In genomic region chr15:67103869-67104268, GRCh38 we compare ENCODE assay signal across 11 cellular contexts. TPM values are rescaled to one million over a fixed set of nuclear protein-coding genes. Genes with fewer than 3 reads are reported as not detected.
DNase-seq lines count a peak whose midpoint lies in the region; ATAC-seq and TF ChIP-seq lines count a peak whose summit lies in the region.
"Had no signal": no experiment of that assay in that cellular context is flagged by ENCODE, and none has a peak within 500 bp of the region (broad histone marks: within the 10 kb centered on the region; RNA-seq: fewer than 3 reads in every experiment).

No MANE protein-coding gene starts in this region.

- H3K9me3 ChIP-seq in heart left ventricle = no peaks in the 10 kb centered on the region
- H3K9me3 ChIP-seq in esophagus squamous epithelium = no peaks in the 10 kb centered on the region
- H3K9me3 ChIP-seq in thymus (ENCODE audit: control insufficient read depth) = no peaks in the 10 kb centered on the region
- H3K9me3 ChIP-seq in lower lobe of right lung = no peaks in the 10 kb centered on the region
- H3K9me3 ChIP-seq in Caco-2 = no peaks in the 10 kb centered on the region

- CTCF ChIA-PET in Caco-2 (lab: Charles Lee) = interaction anchor here (0.6 kb wide), 1 partner anchor 229 kb away, joined by 3 read pairs; no protein-coding TSS in a partner anchor

- ATAC-seq in heart left ventricle = no peak
- no peak for ATAC-seq in lower lobe of right lung

- intact Hi-C loops in heart left ventricle (cut with DNase I) = loop anchor here in 1 of 10 donors (5.0 kb wide), 1 partner anchor 43 kb away; no protein-coding TSS in a partner anchor
- intact Hi-C loops in cardiac septum (cut with DNase I) = no loop called here
- intact Hi-C loops in esophagus squamous epithelium (cut with DNase I) = no loop called here
- intact Hi-C loops in lower lobe of right lung (cut with DNase I) = no loop called here
- intact Hi-C loops in Caco-2 (cut with micrococcal nuclease; ENCODE audit: unreplicated experiment) = no loop called here
- intact Hi-C loops in lower leg skin (cut with DNase I; ENCODE audit: low total_unique reads) = loop anchor here (10.0 kb wide), 1 partner anchor 1049 kb away; no protein-coding TSS in a partner anchor

- no peaks in the 10 kb centered on the region for H3K27me3 Mint-ChIP-seq in T-helper 1 cell treated with Interleukin-12 subunit alpha and Interleukin-12 subunit beta and Interleukin-4 antibody, amounts not matched to agents 30 μg/mL and 1 μg/mL, for 36 hours (ENCODE audit: low read depth)
- no peaks in the 10 kb centered on the region for H3K27me3 Mint-ChIP-seq in Caco-2 (ENCODE audit: insufficient read depth, unreplicated experiment)

- no peaks in the 10 kb centered on the region for H3K36me3 ChIP-seq in heart left ventricle
- H3K36me3 ChIP-seq in esophagus squamous epithelium = no peaks in the 10 kb centered on the region
- no peaks in the 10 kb centered on the region for H3K36me3 ChIP-seq in thymus (ENCODE audit: control insufficient read depth, insufficient read depth)
- H3K36me3 ChIP-seq in lower lobe of right lung = no peaks in the 10 kb centered on the region
- no peaks in the 10 kb centered on the region for H3K36me3 ChIP-seq in Caco-2 (ENCODE audit: control insufficient read depth, insufficient read depth, low read length)

- DNase-seq in heart left ventricle (no peak), cardiac septum (ENCODE audit: low spot score) (no peak), esophagus squamous epithelium (lab: John Stamatoyannopoulos, UW) (no peak), lower lobe of right lung (no peak), Caco-2 (no peak), lower leg skin (ENCODE audit: low spot score in 2 of 2) (no peak)
- DNase-seq: NCI-H774, retina had no signal

- no TSS peak for BruUV-seq in Caco-2 (replicated peaks; lab: Mats Ljungman, UMichigan)

- no peak overlapping the region for H3K4me3 ChIP-seq in heart left ventricle
- no peak overlapping the region for H3K4me3 ChIP-seq in esophagus squamous epithelium
- peak overlapping the region; percentile 5 for H3K4me3 ChIP-seq in thymus (ENCODE audit: low read length)
- no peak overlapping the region for H3K4me3 ChIP-seq in lower lobe of right lung
- H3K4me3 ChIP-seq in Caco-2 (ENCODE audit: low read depth, low read length) = no peak overlapping the region
- no peak overlapping the region for H3K4me3 ChIP-seq in lower leg skin (ENCODE audit: low read depth, poor library complexity, severe bottlenecking)
- H3K4me3 ChIP-seq: lung had no signal

- H3K27me3 ChIP-seq in heart left ventricle = no peaks in the 10 kb centered on the region
- H3K27me3 ChIP-seq in esophagus squamous epithelium = no peaks in the 10 kb centered on the region
- H3K27me3 ChIP-seq in thymus (ENCODE audit: control insufficient read depth, insufficient read depth) = no peaks in the 10 kb centered on the region
- H3K27me3 ChIP-seq in lower lobe of right lung (ENCODE audit: low read depth) = no peaks in the 10 kb centered on the region
- H3K27me3 ChIP-seq in Caco-2 (replicated peaks; ENCODE audit: control insufficient read depth, insufficient read depth, low read length) = no peaks in the 10 kb centered on the region

- TF ChIP-seq CTCF in heart left ventricle (IDR thresholded peaks at IDR 0.05) (no peak), esophagus squamous epithelium (IDR thresholded peaks at IDR 0.05) (no peak), lower lobe of right lung (IDR thresholded peaks at IDR 0.05) (no peak), Caco-2 (IDR thresholded peaks at IDR 0.05; ENCODE audit: insufficient read depth in 1 of 2, low read depth in 1 of 2, low read length in 1 of 2, severe bottlenecking in 1 of 2, unreplicated experiment in 1 of 2) (no peak), lower leg skin (IDR thresholded peaks at IDR 0.05) (no peak)

- TF ChIP-seq POLR2A in heart left ventricle (IDR thresholded peaks at IDR 0.05) (no peak), esophagus squamous epithelium (IDR thresholded peaks at IDR 0.05) (no peak), lower leg skin (IDR thresholded peaks at IDR 0.05) (no peak)

- peaks cover 13 to 96% (median 70%) of the 10 kb centered on the region in 12 donors for H3K4me1 ChIP-seq in heart left ventricle
- H3K4me1 ChIP-seq in esophagus squamous epithelium = peaks cover 78 to 100% (median 86%) of the 10 kb centered on the region in 3 donors
- peaks cover 38% of the 10 kb centered on the region for H3K4me1 ChIP-seq in thymus (ENCODE audit: control insufficient read depth, insufficient read depth, low read length)
- peaks cover 81% of the 10 kb centered on the region for H3K4me1 ChIP-seq in lower lobe of right lung
- peaks cover 39% of the 10 kb centered on the region for H3K4me1 ChIP-seq in Caco-2

- H3K4me1 Mint-ChIP-seq in T-helper 1 cell treated with Interleukin-12 subunit alpha and Interleukin-12 subunit beta and Interleukin-4 antibody, amounts not matched to agents 30 μg/mL and 1 μg/mL, for 36 hours (ENCODE audit: low read depth) = peaks cover 60% of the 10 kb centered on the region
- peaks cover 32% of the 10 kb centered on the region for H3K4me1 Mint-ChIP-seq in Caco-2 (ENCODE audit: low read depth, unreplicated experiment)

- 51 to 74% (median 61%) methylated on average over 11 of the region's 11 CpGs for WGBS in heart left ventricle, 4 donors
- 75 to 82% methylated on average over 10 to 11 of the region's 11 CpGs for WGBS in esophagus squamous epithelium, 2 donors
- 3% methylated on average over 11 of the region's 11 CpGs for WGBS in thymus
- 68 to 74% methylated on average over 11 of the region's 11 CpGs for WGBS in lower leg skin, 2 donors

- no peaks in the 10 kb centered on the region for H3K9me3 Mint-ChIP-seq in T-helper 1 cell treated with Interleukin-12 subunit alpha and Interleukin-12 subunit beta and Interleukin-4 antibody, amounts not matched to agents 30 μg/mL and 1 μg/mL, for 36 hours
- H3K9me3 Mint-ChIP-seq in Caco-2 (ENCODE audit: unreplicated experiment) = no peaks in the 10 kb centered on the region

- H3K27ac ChIP-seq in heart left ventricle (peak overlapping the region in 9 of 12 donors; percentile 34 to 77 (median 47)), esophagus squamous epithelium (peak overlapping the region; percentile 90 to 96 (median 94)), thymus (ENCODE audit: low read depth) (peak overlapping the region; percentile 27), lower lobe of right lung (no peak overlapping the region)

- peaks cover 48% of the 10 kb centered on the region for H3K36me3 Mint-ChIP-seq in T-helper 1 cell treated with Interleukin-12 subunit alpha and Interleukin-12 subunit beta and Interleukin-4 antibody, amounts not matched to agents 30 μg/mL and 1 μg/mL, for 36 hours (ENCODE audit: low read depth)
- H3K36me3 Mint-ChIP-seq in Caco-2 (ENCODE audit: insufficient read depth, unreplicated experiment) = peaks cover 16% of the 10 kb centered on the region

- POLR2A ChIA-PET in Caco-2 (lab: Charles Lee) = no interaction called here

- peak overlapping the region; percentile 82 for H3K27ac Mint-ChIP-seq in T-helper 1 cell treated with Interleukin-12 subunit alpha and Interleukin-12 subunit beta and Interleukin-4 antibody, amounts not matched to agents 30 μg/mL and 1 μg/mL, for 36 hours
- no peak overlapping the region for H3K27ac Mint-ChIP-seq in Caco-2 (ENCODE audit: unreplicated experiment)

- peak overlapping the region; percentile 62 for H3K4me3 Mint-ChIP-seq in T-helper 1 cell treated with Interleukin-12 subunit alpha and Interleukin-12 subunit beta and Interleukin-4 antibody, amounts not matched to agents 30 μg/mL and 1 μg/mL, for 36 hours
- no peak overlapping the region for H3K4me3 Mint-ChIP-seq in Caco-2 (ENCODE audit: unreplicated experiment)

RNA-seq across cellular contexts. Expression of gene SMAD3, which starts 38.5 kb away (rescaled TPM):
- 10 to 100 TPM; 12.1 to 34.3 (median 16.3) TPM for total RNA-seq in heart left ventricle
- polyA plus RNA-seq in heart left ventricle = 1 to 10 TPM; 5.6 to 9.8 TPM
- 18.4 TPM for total RNA-seq in cardiac septum
- total RNA-seq in esophagus squamous epithelium = 100 to 1,000 TPM in 2 of 4 donors, 10 to 100 TPM in 2; 70.8 to 134 (median 105) TPM
- 21.6 TPM for polyA plus RNA-seq in thymus
- total RNA-seq in lower lobe of right lung = 25.7 TPM
- 51.5 and 54.8 TPM in 2 replicates for total RNA-seq in Caco-2 (2022)
- total RNA-seq in lower leg skin = 10 to 100 TPM; 25.9 to 69.4 (median 35.2) TPM
